In the genomic region with DNA sequence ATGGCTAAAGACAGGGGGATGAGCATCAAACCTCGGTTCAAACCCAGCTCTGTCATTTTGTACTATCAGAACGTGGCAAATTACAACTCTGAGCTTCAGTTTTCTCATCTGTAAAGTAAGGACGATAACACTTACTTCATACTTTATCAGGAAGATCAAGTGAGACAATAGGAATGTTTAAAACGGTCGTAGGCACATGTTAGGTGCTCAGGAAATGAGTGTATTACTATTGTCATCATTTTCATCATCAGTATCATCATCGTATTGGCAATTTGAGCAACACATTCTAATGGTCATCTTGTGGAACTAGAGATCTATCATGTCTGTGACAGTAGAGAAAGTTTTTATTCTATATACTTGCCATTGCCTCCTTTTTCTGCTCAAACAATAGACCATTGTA, we compare ENCODE assay signal across 20 cellular contexts.
"Had no signal": no experiment of that assay in that cellular context is flagged by ENCODE, and none has a peak within 500 bp of the region (broad histone marks: within the 10 kb centered on the region; RNA-seq: fewer than 3 reads in every experiment).

No MANE protein-coding gene starts in this region.

- H3K9me3 ChIP-seq: SK-N-SH had no signal

- H3K27ac ChIP-seq: HL-60, RWPE1 had no signal

- DNase-seq: KBM-7, MV-4-11, NCI-H1048, NCI-H1105, NCI-H1417, NCI-H1436 treated with DMSO at 0.1 percent for 48 hours, NCI-H1694, NCI-H187 treated with DMSO at 0.1 percent for 48 hours, NCI-H2029 treated with DMSO at 0.1 percent for 48 hours, NCI-H226, NCI-H446, NCI-H510A, NCI-H524 treated with DMSO at 0.1 percent for 48 hours, NCI-H69, NCI-H774, SHP77, SK-N-SH, SW 1271 had no signal
